ENCODE assay signal across 18 cellular contexts in genomic region chr16:85859818-85860125, GRCh38. TPM values are rescaled to one million over a fixed set of nuclear protein-coding genes. Genes with fewer than 3 reads are reported as not detected.
DNase-seq lines count a peak whose midpoint lies in the region; ATAC-seq, FAIRE-seq and TF ChIP-seq lines count a peak whose summit lies in the region.
"Had no signal": no experiment of that assay in that cellular context is flagged by ENCODE, and none has a peak within 500 bp of the region (broad histone marks: within the 10 kb centered on the region; RNA-seq: fewer than 3 reads in every experiment).

No MANE protein-coding gene starts in this region.

- CTCF ChIA-PET in HepG2 (lab: Yijun Ruan, JAX; ENCODE audit: low intra/inter-chr PET ratio, low total read pairs): no interaction called here
- CTCF ChIA-PET in GM12878 (lab: Yijun Ruan, JAX): interaction anchor here (0.8 to 1.4 kb wide), 2 partner anchors 83 to 156 kb away, joined by 3 read pairs; no protein-coding TSS in a partner anchor

- H3K79me2 ChIP-seq in HepG2 (ENCODE audit: insufficient read depth, low read length): no peaks in the 10 kb centered on the region
- no peaks in the 10 kb centered on the region for H3K79me2 ChIP-seq in GM12878 (ENCODE audit: control insufficient read depth, insufficient read depth, low read length)

- POLR2A ChIA-PET in HepG2 (lab: Yijun Ruan, JAX): no interaction called here
- POLR2A ChIA-PET in GM12878 (lab: Charles Lee): interaction anchor here (0.6 kb wide), 1 partner anchor 1948 kb away, joined by 3 read pairs; no protein-coding TSS in a partner anchor

- no peak overlapping the region for H3K4me2 ChIP-seq in HepG2 (ENCODE audit: low read depth, low read length)
- peak overlapping the region; percentile 72 for H3K4me2 ChIP-seq in GM12878 (ENCODE audit: control insufficient read depth, insufficient read depth)

- in situ Hi-C loops in HepG2 (cut with HindIII; ENCODE audit: extremely low pct_ligation_motif_present, low pct_unique_long_range_greater_than_20kb): no loop called here
- in situ Hi-C loops in GM12878 (cut with MboI): no loop called here
- in situ Hi-C loops in G401 (cut with HindIII; ENCODE audit: low sequenced_read_pairs): no loop called here

- intact Hi-C loops in HepG2 (cut with micrococcal nuclease; ENCODE audit: unreplicated experiment) (no loop called here), right lobe of liver (cut with DNase I) (no loop called here), GM12878 (cut with micrococcal nuclease; ENCODE audit: unreplicated experiment) (no loop called here), upper lobe of right lung (cut with DNase I) (no loop called here)

- TF ChIP-seq EP300 in HepG2 (IDR thresholded peaks at IDR 0.05; ENCODE audit: low read depth in 2 of 2, low read length in 2 of 2) (no peak), HepG2 (CRISPR knock-in tag; IDR thresholded peaks at IDR 0.05; ENCODE audit: borderline replicate concordance) (no peak), GM12878 (IDR thresholded peaks at IDR 0.05; ENCODE audit: borderline replicate concordance in 1 of 2, control insufficient read depth in 1 of 2, low read depth in 2 of 2, low read length in 2 of 2) (no peak)

- H3K9me3 ChIP-seq in HepG2 (ENCODE audit: low read length) (peaks cover 4% of the 10 kb centered on the region; the same call in 1 of the 2 replicates), right lobe of liver (no peaks in the 10 kb centered on the region), GM12878 (replicated peaks; ENCODE audit: control insufficient read depth, insufficient read depth, low read length) (peaks cover 4% of the 10 kb centered on the region), upper lobe of right lung (no peaks in the 10 kb centered on the region)

- H3K9ac ChIP-seq in HepG2 (ENCODE audit: insufficient read depth, low read depth, low read length) (no peak overlapping the region), GM12878 (ENCODE audit: control insufficient read depth, insufficient read depth, low read length) (no peak overlapping the region)

- no peaks in the 10 kb centered on the region for H3K36me3 ChIP-seq in HepG2 (replicated peaks in 1 of 2; ENCODE audit: control insufficient read depth in 1 of 2, insufficient read depth in 2 of 2, low read length in 2 of 2)
- H3K36me3 ChIP-seq in right lobe of liver: no peaks in the 10 kb centered on the region
- H3K36me3 ChIP-seq in GM12878 (ENCODE audit: control insufficient read depth in 2 of 2, insufficient read depth in 2 of 2, low read length in 1 of 2): no peaks in the 10 kb centered on the region
- no peaks in the 10 kb centered on the region for H3K36me3 ChIP-seq in upper lobe of right lung

- H4K20me1 ChIP-seq in HepG2 (ENCODE audit: insufficient read depth, low read length): no peaks in the 10 kb centered on the region
- H4K20me1 ChIP-seq in GM12878 (ENCODE audit: control insufficient read depth, insufficient read depth): no peaks in the 10 kb centered on the region

- FAIRE-seq in HepG2 (lab: Jason Lieb, UNC) (no peak), GM12878 (lab: Jason Lieb, UNC) (no peak)

- DNase-seq in HepG2 (ENCODE audit: low spot score) (no peak), right lobe of liver (no peak), Kasumi-1 (lab: John Stamatoyannopoulos, UW) (peak; percentile 9 to 28), GM12878 (ENCODE audit: low read depth, low spot score) (no peak), upper lobe of right lung (no peak), islet precursor cell (no peak), G401 (ENCODE audit: low spot score) (no peak)
- DNase-seq: HFFc6, IMR-90, NCI-H1092, NCI-H1694, NCI-H2107, NCI-H226, NCI-H526 treated with DMSO at 0.1 percent for 48 hours, T-cell had no signal

- TF ChIP-seq POLR2A in HepG2 (IDR thresholded peaks at IDR 0.05; ENCODE audit: insufficient read depth in 1 of 2, low read depth in 2 of 2, low read length in 2 of 2) (no peak), right lobe of liver (IDR thresholded peaks at IDR 0.05) (no peak), GM12878 (IDR thresholded peaks at IDR 0.05; ENCODE audit: low read depth, low read length) (no peak)

- TF ChIP-seq RAD21 in HepG2 (CRISPR knock-in tag; IDR thresholded peaks at IDR 0.05): no peak
- no peak for TF ChIP-seq RAD21 in GM12878 (IDR thresholded peaks at IDR 0.05; ENCODE audit: insufficient read depth, low read depth, low read length)

- 18% methylated on average over 7 of the region's 7 CpGs for WGBS in HepG2 (ENCODE audit: low lambda C conversion rate)
- 38% methylated on average over 2 of the region's 7 CpGs for WGBS in right lobe of liver (ENCODE audit: insufficient coverage, low coverage, low lambda C conversion rate, missing lambda C conversion rate)
- WGBS in GM12878 (ENCODE audit: insufficient coverage, insufficient replicate concordance, low lambda C conversion rate, missing lambda C conversion rate): 29% methylated on average over 7 of the region's 7 CpGs

- ATAC-seq in HepG2 (peak; percentile 16; the same call in 2 of the 3 replicates), right lobe of liver (no peak), GM12878 (peak; percentile 5; the same call in 2 of the 3 replicates), upper lobe of right lung (peak; percentile 54), HG02938 (IDR thresholded peaks at IDR 0.05; ENCODE audit: unreplicated experiment) (no peak)
- ATAC-seq: CD8-positive, alpha-beta T cell; T-cell had no signal

- H3K4me3 ChIP-seq in HepG2 (replicated peaks in 1 of 3; ENCODE audit: insufficient read depth in 1 of 3, low read depth in 2 of 3, low read length in 3 of 3) (no peak overlapping the region), right lobe of liver (no peak overlapping the region), GM12878 (no peak overlapping the region), upper lobe of right lung (no peak overlapping the region)

- H3K4me1 ChIP-seq in HepG2 (ENCODE audit: insufficient read depth, low read length) (no peaks in the 10 kb centered on the region), right lobe of liver (no peaks in the 10 kb centered on the region), GM12878 (ENCODE audit: control insufficient read depth, insufficient read depth, low read length) (peaks cover 42% of the 10 kb centered on the region), upper lobe of right lung (no peaks in the 10 kb centered on the region)

- RAD21 ChIA-PET in GM12878 (lab: Charles Lee; ENCODE audit: unreplicated experiment): interaction anchor here (0.7 to 1.3 kb wide), 4 partner anchors 10 to 43 kb away, joined by 3 to 4 read pairs (median 4); no protein-coding TSS in a partner anchor

- H3K27ac ChIP-seq in HepG2 (ENCODE audit: extremely low read length, insufficient read depth, low read length) (no peak overlapping the region), right lobe of liver (no peak overlapping the region), GM12878 (ENCODE audit: control insufficient read depth, insufficient read depth) (peak overlapping the region; percentile 5; the same call in 1 of the 2 replicates), upper lobe of right lung (no peak overlapping the region)
- H3K27ac ChIP-seq: RWPE1 had no signal

- no TSS peak for BruUV-seq in HepG2 (replicated peaks; lab: Mats Ljungman, UMichigan)
- BruUV-seq in GM12878 (replicated peaks; lab: Mats Ljungman, UMichigan): no TSS peak

- H2AFZ ChIP-seq in HepG2 (ENCODE audit: low read length) (no peak overlapping the region), GM12878 (ENCODE audit: control insufficient read depth, low read depth, low read length) (no peak overlapping the region)

- SMC1A ChIA-PET in GM12878 (lab: Charles Lee; ENCODE audit: uncharacterized antibody, unreplicated experiment): interaction anchor here (0.6 to 1.8 kb wide), 6 partner anchors 10 to 128 kb away, joined by 3 to 9 read pairs (median 4); no protein-coding TSS in a partner anchor

- TF ChIP-seq CTCF in HepG2 (CRISPR knock-in tag; IDR thresholded peaks at IDR 0.05) (no peak), right lobe of liver (IDR thresholded peaks at IDR 0.05) (no peak), GM12878 (IDR thresholded peaks at IDR 0.05 in 2 of 3, conservative IDR thresholded peaks at IDR 0.05 in 1 of 3; ENCODE audit: control insufficient read depth in 2 of 3, extremely low read depth in 1 of 3, insufficient read depth in 1 of 3, low read depth in 3 of 3, low read length in 3 of 3) (no peak), upper lobe of right lung (IDR thresholded peaks at IDR 0.05) (no peak)

- peaks cover 6 to 34% of the 10 kb centered on the region in 2 experiments; a peak in 4 of 5 replicates for H3K27me3 ChIP-seq in HepG2 (ENCODE audit: control insufficient read depth in 1 of 2, insufficient read depth in 2 of 2, low read length in 2 of 2)
- H3K27me3 ChIP-seq in right lobe of liver: no peaks in the 10 kb centered on the region
- no peaks in the 10 kb centered on the region for H3K27me3 ChIP-seq in GM12878 (replicated peaks in 1 of 2; ENCODE audit: control insufficient read depth in 2 of 2, insufficient read depth in 2 of 2, low read length in 1 of 2)
- no peaks in the 10 kb centered on the region for H3K27me3 ChIP-seq in upper lobe of right lung

RNA-seq across cellular contexts. Expression of gene IRF8, which starts 39.2 kb away (rescaled TPM):
- total RNA-seq in HepG2 (2016; rRNA removed; fragmentation: Illumina TruSeq; extraction: Trizol): not detected in 2 replicates
- not detected in 2 replicates for total RNA-seq in HepG2 (2016; cell fraction: cytosol; rRNA removed; fragmentation: Illumina TruSeq; extraction: Trizol; ENCODE audit: low read depth)
- not detected in 2 replicates for total RNA-seq in HepG2 (2016; cell fraction: insoluble cytoplasmic fraction; rRNA removed; fragmentation: Illumina TruSeq; extraction: Trizol)
- total RNA-seq in HepG2 (2016; cell fraction: membrane; rRNA removed; fragmentation: Illumina TruSeq; extraction: Trizol): not detected in 2 replicates
- not detected in 2 replicates for total RNA-seq in HepG2 (2016; cell fraction: nucleus; rRNA removed; fragmentation: Illumina TruSeq; extraction: Trizol)
- not detected in 2 replicates for polyA plus RNA-seq in HepG2 (2011; rRNA removed)
- 0.05 TPM in 1 of 2 replicates, not detected in the other for polyA plus RNA-seq in HepG2 (2011; cell fraction: cytosol; rRNA removed)
- 0.28 TPM in 1 of 2 replicates, not detected in the other for polyA plus RNA-seq in HepG2 (2011; cell fraction: nucleus; rRNA removed)
- polyA plus RNA-seq in HepG2 (2012): not detected in 2 replicates
- polyA plus RNA-seq in HepG2 (2016; cell fraction: cytosol; fragmentation: Illumina TruSeq; extraction: Trizol; ENCODE audit: low read depth): not detected in 2 replicates
- polyA plus RNA-seq in HepG2 (2016; cell fraction: insoluble cytoplasmic fraction; fragmentation: Illumina TruSeq; extraction: Trizol; ENCODE audit: low read depth): not detected in 2 replicates
- not detected in 2 replicates for polyA plus RNA-seq in HepG2 (2016; cell fraction: membrane; fragmentation: Illumina TruSeq; extraction: Trizol; ENCODE audit: low read depth)
- not detected in 2 replicates for polyA plus RNA-seq in HepG2 (2016; cell fraction: nucleus; fragmentation: Illumina TruSeq; extraction: Trizol; ENCODE audit: insufficient read depth, low read depth)
- 0.61 TPM in 1 of 2 replicates, not detected in the other for polyA minus RNA-seq in HepG2 (2011; rRNA and poly(A)+ RNA removed; ENCODE audit: low replicate concordance)
- polyA minus RNA-seq in HepG2 (2011; cell fraction: cytosol; rRNA and poly(A)+ RNA removed): not detected in 2 replicates
- polyA minus RNA-seq in HepG2 (2011; cell fraction: nucleus; rRNA and poly(A)+ RNA removed): not detected in 2 replicates
- 10 to 100 TPM in 5 of 6 experiments, 1 to 10 TPM in 1; 4.8 to 19.6 (median 14.6) TPM for total RNA-seq in right lobe of liver
- total RNA-seq in GM12878 (2013; cell fraction: nucleolus; rRNA removed): 220 and 236 TPM in 2 replicates
- total RNA-seq in GM12878 (2014; rRNA removed): 229 and 237 TPM in 2 replicates
- total RNA-seq in GM12878 (2014; rRNA removed; fragmentation: Illumina TruSeq; extraction: Trizol): 164 and 167 TPM in 2 replicates
- 181 and 191 TPM in 2 replicates for total RNA-seq in GM12878 (2021)
- polyA plus RNA-seq in GM12878 (2011; ENCODE audit: low read depth): 62.7 TPM
- 220 and 328 TPM in 2 replicates for polyA plus RNA-seq in GM12878 (2011; rRNA removed)
- 175 and 263 TPM in 2 replicates for polyA plus RNA-seq in GM12878 (2011; cell fraction: cytosol; rRNA removed)
- 312 and 314 TPM in 2 replicates for polyA plus RNA-seq in GM12878 (2011; cell fraction: nucleus; rRNA removed)
- 116 and 131 TPM in 2 replicates for polyA plus RNA-seq in GM12878 (2012)
- polyA plus RNA-seq in GM12878 (2014; fragmentation: Illumina TruSeq; extraction: Trizol): 181 and 269 TPM in 2 replicates
- polyA plus RNA-seq in GM12878 (2014; fragmentation: Nextera tagmentation; extraction: Ambion mirVana): 10 to 100 TPM; 17.1 to 34.5 TPM
- polyA plus RNA-seq in GM12878 (2014; rRNA removed): 179 and 194 TPM in 2 replicates
- 100 to 1,000 TPM; 104 to 121 TPM for polyA plus RNA-seq in GM12878 (2016; fragmentation: Nextera tagmentation; extraction: Ambion mirVana)
- 201 and 208 TPM in 2 replicates for polyA minus RNA-seq in GM12878 (2011; rRNA and poly(A)+ RNA removed)
- polyA minus RNA-seq in GM12878 (2011; cell fraction: cytosol; rRNA and poly(A)+ RNA removed): 109 and 123 TPM in 2 replicates
- polyA minus RNA-seq in GM12878 (2011; cell fraction: nucleus; rRNA and poly(A)+ RNA removed): 155 and 194 TPM in 2 replicates
- total RNA-seq in upper lobe of right lung: 43.1 TPM
- total RNA-seq in G401 (2014; rRNA removed; shearing (Covaris generic)): not detected in 2 replicates
- total RNA-seq: HFFc6, IMR-90 had no signal
- polyA plus RNA-seq: IMR-90 had no signal

Comparison
In these comparisons a context has a peak if more than half of its experiments do, and no peak if none do; other contexts are left out.
1. ATAC-seq: peak in HepG2 (single experiment), GM12878 (single experiment) and upper lobe of right lung (single experiment); none in right lobe of liver (0 of 4) and HG02938 (single experiment).
2. DNase-seq: peak in Kasumi-1 (2 of 2); none in HepG2 (single experiment), right lobe of liver (0 of 3), GM12878 (single experiment), upper lobe of right lung (single experiment), islet precursor cell (single experiment) and G401 (single experiment).